ENCODE assay signal across 1 cellular context in genomic region chrX:80511969-80512760, GRCh38.
TF ChIP-seq lines count a peak whose summit lies in the region.

No MANE protein-coding gene starts in this region.

TF ChIP-seq in K562, 482 proteins besides CTCF, POLR2A, EP300 and RAD21 (continued from another document and continues in another):
- no peak for TF ChIP-seq KLF10 (CRISPR knock-in tag; IDR thresholded peaks at IDR 0.05)
- no peak for TF ChIP-seq TAF7 (tag; IDR thresholded peaks at IDR 0.05)
- no peak for TF ChIP-seq RBM25 (IDR thresholded peaks at IDR 0.05; ENCODE audit: low read depth, low read length, severe bottlenecking)
- no peak for TF ChIP-seq KDM5B (IDR thresholded peaks at IDR 0.05; ENCODE audit: insufficient replicate concordance, low read depth, low read length)
- no peak for TF ChIP-seq GMEB1 (CRISPR knock-in tag; IDR thresholded peaks at IDR 0.05)
- no peak; the same call in 1 of the 2 replicates for TF ChIP-seq TARDBP (IDR thresholded peaks at IDR 0.05)
- TF ChIP-seq NFATC3 (IDR thresholded peaks at IDR 0.05) = no peak
- peak; percentile 93 for TF ChIP-seq NFIC (IDR thresholded peaks at IDR 0.05)
- no peak for TF ChIP-seq MEIS2 (IDR thresholded peaks at IDR 0.05; ENCODE audit: partially characterized antibody)
- TF ChIP-seq ZNF316 (IDR thresholded peaks at IDR 0.05) = peak; percentile 85
- TF ChIP-seq ZBTB17 (CRISPR knock-in tag; IDR thresholded peaks at IDR 0.05) = no peak
- TF ChIP-seq, protein P1, sequence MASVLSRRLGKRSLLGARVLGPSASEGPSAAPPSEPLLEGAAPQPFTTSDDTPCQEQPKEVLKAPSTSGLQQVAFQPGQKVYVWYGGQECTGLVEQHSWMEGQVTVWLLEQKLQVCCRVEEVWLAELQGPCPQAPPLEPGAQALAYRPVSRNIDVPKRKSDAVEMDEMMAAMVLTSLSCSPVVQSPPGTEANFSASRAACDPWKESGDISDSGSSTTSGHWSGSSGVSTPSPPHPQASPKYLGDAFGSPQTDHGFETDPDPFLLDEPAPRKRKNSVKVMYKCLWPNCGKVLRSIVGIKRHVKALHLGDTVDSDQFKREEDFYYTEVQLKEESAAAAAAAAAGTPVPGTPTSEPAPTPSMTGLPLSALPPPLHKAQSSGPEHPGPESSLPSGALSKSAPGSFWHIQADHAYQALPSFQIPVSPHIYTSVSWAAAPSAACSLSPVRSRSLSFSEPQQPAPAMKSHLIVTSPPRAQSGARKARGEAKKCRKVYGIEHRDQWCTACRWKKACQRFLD (CRISPR knock-in tag; IDR thresholded peaks at IDR 0.05) = peak; percentile 70; the same call in 1 of the 2 replicates
- no peak for TF ChIP-seq HNRNPUL1 (IDR thresholded peaks at IDR 0.05; ENCODE audit: low read length)
- TF ChIP-seq, protein P2, sequence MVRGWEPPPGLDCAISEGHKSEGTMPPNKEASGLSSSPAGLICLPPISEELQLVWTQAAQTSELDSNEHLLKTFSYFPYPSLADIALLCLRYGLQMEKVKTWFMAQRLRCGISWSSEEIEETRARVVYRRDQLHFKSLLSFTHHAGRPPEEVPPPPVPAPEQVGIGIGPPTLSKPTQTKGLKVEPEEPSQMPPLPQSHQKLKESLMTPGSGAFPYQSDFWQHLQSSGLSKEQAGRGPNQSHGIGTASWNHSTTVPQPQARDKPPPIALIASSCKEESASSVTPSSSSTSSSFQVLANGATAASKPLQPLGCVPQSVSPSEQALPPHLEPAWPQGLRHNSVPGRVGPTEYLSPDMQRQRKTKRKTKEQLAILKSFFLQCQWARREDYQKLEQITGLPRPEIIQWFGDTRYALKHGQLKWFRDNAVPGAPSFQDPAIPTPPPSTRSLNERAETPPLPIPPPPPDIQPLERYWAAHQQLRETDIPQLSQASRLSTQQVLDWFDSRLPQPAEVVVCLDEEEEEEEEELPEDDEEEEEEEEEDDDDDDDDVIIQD (CRISPR knock-in tag; IDR thresholded peaks at IDR 0.05) = no peak
- TF ChIP-seq MCM7 (IDR thresholded peaks at IDR 0.05) = no peak
- TF ChIP-seq L3MBTL2 (IDR thresholded peaks at IDR 0.05) = no peak
- no peak for TF ChIP-seq ZBTB12 (CRISPR knock-in tag; IDR thresholded peaks at IDR 0.05)
- no peak for TF ChIP-seq ZKSCAN3 (CRISPR knock-in tag; IDR thresholded peaks at IDR 0.05)
- no peak for TF ChIP-seq TFE3 (CRISPR knock-in tag; IDR thresholded peaks at IDR 0.05)
- TF ChIP-seq PHTF2 (CRISPR knock-in tag; IDR thresholded peaks at IDR 0.05) = no peak
- 0 out of 2 replicates have a peak, but pooled peaks have one; percentile 15 for TF ChIP-seq MYBL2 (IDR thresholded peaks at IDR 0.05; ENCODE audit: low read depth)
- TF ChIP-seq MYBL2 (CRISPR knock-in tag; IDR thresholded peaks at IDR 0.05; ENCODE audit: borderline replicate concordance) = no peak
- no peak for TF ChIP-seq MBD1 (CRISPR knock-in tag; IDR thresholded peaks at IDR 0.05)
- TF ChIP-seq ZNF311 (CRISPR knock-in tag; IDR thresholded peaks at IDR 0.05) = no peak
- TF ChIP-seq ZNF239 (CRISPR knock-in tag; IDR thresholded peaks at IDR 0.05) = no peak
- peak; percentile 76; the same call in 1 of the 2 replicates for TF ChIP-seq HDAC2 (IDR thresholded peaks at IDR 0.05)
- no peak for TF ChIP-seq ERF (CRISPR knock-in tag; IDR thresholded peaks at IDR 0.05)
- TF ChIP-seq BRD4 (IDR thresholded peaks at IDR 0.05) = no peak
- no peak for TF ChIP-seq THRAP3 (IDR thresholded peaks at IDR 0.05; ENCODE audit: borderline replicate concordance)
- no peak for TF ChIP-seq KLF6 (CRISPR knock-in tag; IDR thresholded peaks at IDR 0.05; ENCODE audit: borderline replicate concordance)
- TF ChIP-seq ZNF778 (CRISPR knock-in tag; IDR thresholded peaks at IDR 0.05) = no peak
- TF ChIP-seq MLX (CRISPR knock-in tag; conservative IDR thresholded peaks at IDR 0.05) = no peak
- no peak for TF ChIP-seq ZNF124 (CRISPR knock-in tag; IDR thresholded peaks at IDR 0.05)
- 0 out of 2 replicates have a peak, but pooled peaks have one; percentile 29 for TF ChIP-seq ZNF592 (IDR thresholded peaks at IDR 0.05)
- TF ChIP-seq NCOA2 (IDR thresholded peaks at IDR 0.05; ENCODE audit: partially characterized antibody in 2 of 2) = peak; percentile 59 to 65
- TF ChIP-seq NCOR1 (IDR thresholded peaks at IDR 0.05) = peak; percentile 97
- no peak for TF ChIP-seq ZNF586 (CRISPR knock-in tag; conservative IDR thresholded peaks at IDR 0.05)
- peak; percentile 36 for TF ChIP-seq PHF20 (IDR thresholded peaks at IDR 0.05; ENCODE audit: partially characterized antibody)
- TF ChIP-seq, protein P3, sequence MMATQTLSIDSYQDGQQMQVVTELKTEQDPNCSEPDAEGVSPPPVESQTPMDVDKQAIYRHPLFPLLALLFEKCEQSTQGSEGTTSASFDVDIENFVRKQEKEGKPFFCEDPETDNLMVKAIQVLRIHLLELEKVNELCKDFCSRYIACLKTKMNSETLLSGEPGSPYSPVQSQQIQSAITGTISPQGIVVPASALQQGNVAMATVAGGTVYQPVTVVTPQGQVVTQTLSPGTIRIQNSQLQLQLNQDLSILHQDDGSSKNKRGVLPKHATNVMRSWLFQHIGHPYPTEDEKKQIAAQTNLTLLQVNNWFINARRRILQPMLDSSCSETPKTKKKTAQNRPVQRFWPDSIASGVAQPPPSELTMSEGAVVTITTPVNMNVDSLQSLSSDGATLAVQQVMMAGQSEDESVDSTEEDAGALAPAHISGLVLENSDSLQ (IDR thresholded peaks at IDR 0.05) = no peak
- TF ChIP-seq, protein P4, sequence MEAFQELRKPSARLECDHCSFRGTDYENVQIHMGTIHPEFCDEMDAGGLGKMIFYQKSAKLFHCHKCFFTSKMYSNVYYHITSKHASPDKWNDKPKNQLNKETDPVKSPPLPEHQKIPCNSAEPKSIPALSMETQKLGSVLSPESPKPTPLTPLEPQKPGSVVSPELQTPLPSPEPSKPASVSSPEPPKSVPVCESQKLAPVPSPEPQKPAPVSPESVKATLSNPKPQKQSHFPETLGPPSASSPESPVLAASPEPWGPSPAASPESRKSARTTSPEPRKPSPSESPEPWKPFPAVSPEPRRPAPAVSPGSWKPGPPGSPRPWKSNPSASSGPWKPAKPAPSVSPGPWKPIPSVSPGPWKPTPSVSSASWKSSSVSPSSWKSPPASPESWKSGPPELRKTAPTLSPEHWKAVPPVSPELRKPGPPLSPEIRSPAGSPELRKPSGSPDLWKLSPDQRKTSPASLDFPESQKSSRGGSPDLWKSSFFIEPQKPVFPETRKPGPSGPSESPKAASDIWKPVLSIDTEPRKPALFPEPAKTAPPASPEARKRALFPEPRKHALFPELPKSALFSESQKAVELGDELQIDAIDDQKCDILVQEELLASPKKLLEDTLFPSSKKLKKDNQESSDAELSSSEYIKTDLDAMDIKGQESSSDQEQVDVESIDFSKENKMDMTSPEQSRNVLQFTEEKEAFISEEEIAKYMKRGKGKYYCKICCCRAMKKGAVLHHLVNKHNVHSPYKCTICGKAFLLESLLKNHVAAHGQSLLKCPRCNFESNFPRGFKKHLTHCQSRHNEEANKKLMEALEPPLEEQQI (IDR thresholded peaks at IDR 0.05) = peak; percentile 89
- TF ChIP-seq XRCC5 (IDR thresholded peaks at IDR 0.05; ENCODE audit: low read depth, low read length) = no peak
- TF ChIP-seq ZNF197 (CRISPR knock-in tag; IDR thresholded peaks at IDR 0.05; ENCODE audit: low read depth) = peak; percentile 43; the same call in 1 of the 2 replicates
- no peak for TF ChIP-seq ZNF354B (CRISPR knock-in tag; IDR thresholded peaks at IDR 0.05)
- TF ChIP-seq, protein P5, sequence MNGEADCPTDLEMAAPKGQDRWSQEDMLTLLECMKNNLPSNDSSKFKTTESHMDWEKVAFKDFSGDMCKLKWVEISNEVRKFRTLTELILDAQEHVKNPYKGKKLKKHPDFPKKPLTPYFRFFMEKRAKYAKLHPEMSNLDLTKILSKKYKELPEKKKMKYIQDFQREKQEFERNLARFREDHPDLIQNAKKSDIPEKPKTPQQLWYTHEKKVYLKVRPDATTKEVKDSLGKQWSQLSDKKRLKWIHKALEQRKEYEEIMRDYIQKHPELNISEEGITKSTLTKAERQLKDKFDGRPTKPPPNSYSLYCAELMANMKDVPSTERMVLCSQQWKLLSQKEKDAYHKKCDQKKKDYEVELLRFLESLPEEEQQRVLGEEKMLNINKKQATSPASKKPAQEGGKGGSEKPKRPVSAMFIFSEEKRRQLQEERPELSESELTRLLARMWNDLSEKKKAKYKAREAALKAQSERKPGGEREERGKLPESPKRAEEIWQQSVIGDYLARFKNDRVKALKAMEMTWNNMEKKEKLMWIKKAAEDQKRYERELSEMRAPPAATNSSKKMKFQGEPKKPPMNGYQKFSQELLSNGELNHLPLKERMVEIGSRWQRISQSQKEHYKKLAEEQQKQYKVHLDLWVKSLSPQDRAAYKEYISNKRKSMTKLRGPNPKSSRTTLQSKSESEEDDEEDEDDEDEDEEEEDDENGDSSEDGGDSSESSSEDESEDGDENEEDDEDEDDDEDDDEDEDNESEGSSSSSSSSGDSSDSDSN (IDR thresholded peaks at IDR 0.05; ENCODE audit: borderline replicate concordance in 1 of 2, low read depth in 2 of 2, low read length in 2 of 2) = no peak
- TF ChIP-seq MBD2 (IDR thresholded peaks at IDR 0.05; ENCODE audit: borderline replicate concordance, low read depth) = no peak
- TF ChIP-seq SOX6 (IDR thresholded peaks at IDR 0.05) = peak; percentile 95
- TF ChIP-seq ZZZ3 (IDR thresholded peaks at IDR 0.05) = no peak
